In genomic region chr11:74748211-74749126, GRCh38 we compare ENCODE assay signal across 1 cellular context.
TF ChIP-seq lines count a peak whose summit lies in the region.

TSS of gene RNF169 (plus strand) at chr11:74748849. CDS start at chr11:74748881, 32 bp downstream.

TF ChIP-seq in HepG2, 621 proteins besides CTCF, POLR2A, EP300 and RAD21 (continued from another document and continues in another):
- TF ChIP-seq ARID5B (CRISPR knock-in tag; IDR thresholded peaks at IDR 0.05) (0 out of 2 replicates have a peak, but pooled peaks have one; percentile 12), ATF6 (CRISPR knock-in tag; conservative IDR thresholded peaks at IDR 0.05) (no peak), ARNTL (CRISPR knock-in tag; IDR thresholded peaks at IDR 0.05) (no peak), PRDM10 (CRISPR knock-in tag; IDR thresholded peaks at IDR 0.05; ENCODE audit: low read depth) (no peak), ZNF326 (CRISPR knock-in tag; IDR thresholded peaks at IDR 0.05; ENCODE audit: borderline replicate concordance) (no peak), ZNF431 (CRISPR knock-in tag; IDR thresholded peaks at IDR 0.05; ENCODE audit: borderline replicate concordance, low read depth) (no peak; the same call in 1 of the 2 replicates), CREB1 (IDR thresholded peaks at IDR 0.05) (0 out of 2 replicates have a peak, but pooled peaks have one; percentile 2), CREB1 (CRISPR knock-in tag; IDR thresholded peaks at IDR 0.05) (no peak), ZNF784 (CRISPR knock-in tag; IDR thresholded peaks at IDR 0.05; ENCODE audit: borderline replicate concordance) (no peak), ZNF414 (CRISPR knock-in tag; IDR thresholded peaks at IDR 0.05) (0 out of 2 replicates have a peak, but pooled peaks have one; percentile 42), THAP11 (CRISPR knock-in tag; IDR thresholded peaks at IDR 0.05) (no peak; the same call in 1 of the 2 replicates), REL (CRISPR knock-in tag; conservative IDR thresholded peaks at IDR 0.05) (no peak), TAF1 (CRISPR knock-in tag; IDR thresholded peaks at IDR 0.05) (peak; percentile 72), ZKSCAN1 (IDR thresholded peaks at IDR 0.05; ENCODE audit: low read length) (no peak), FOXO1 (CRISPR knock-in tag; IDR thresholded peaks at IDR 0.05) (0 out of 2 replicates have a peak, but pooled peaks have one; percentile 36), SOX13 (IDR thresholded peaks at IDR 0.05) (no peak), SOX13 (CRISPR knock-in tag; conservative IDR thresholded peaks at IDR 0.05 in 1 of 2, IDR thresholded peaks at IDR 0.05 in 1 of 2) (peak in 1 of 2 experiments; percentile 46; a peak in 2 of 4 replicates), TSC22D2 (CRISPR knock-in tag; IDR thresholded peaks at IDR 0.05; ENCODE audit: borderline replicate concordance) (no peak), NR2F6 (IDR thresholded peaks at IDR 0.05) (no peak), NR2F6 (CRISPR knock-in tag; IDR thresholded peaks at IDR 0.05) (no peak), ZNF790 (CRISPR knock-in tag; IDR thresholded peaks at IDR 0.05; ENCODE audit: borderline replicate concordance) (no peak), HNF1A (IDR thresholded peaks at IDR 0.05; ENCODE audit: low read depth) (no peak), HNF1A (CRISPR knock-in tag; IDR thresholded peaks at IDR 0.05; ENCODE audit: borderline replicate concordance) (no peak), NFYB (CRISPR knock-in tag; IDR thresholded peaks at IDR 0.05) (0 out of 2 replicates have a peak, but pooled peaks have one; percentile 27), ATF2 (CRISPR knock-in tag; IDR thresholded peaks at IDR 0.05) (no peak), IKZF4 (CRISPR knock-in tag; IDR thresholded peaks at IDR 0.05; ENCODE audit: borderline replicate concordance, low read depth, not compliant biosample characterization) (no peak), HNRNPLL (IDR thresholded peaks at IDR 0.05; ENCODE audit: low read depth, low read length, poor library complexity, severe bottlenecking) (peak; percentile 17), POGZ (CRISPR knock-in tag; IDR thresholded peaks at IDR 0.05) (peak; percentile 10; the same call in 1 of the 2 replicates), NBN (conservative IDR thresholded peaks at IDR 0.05) (no peak), ZNF564 (CRISPR knock-in tag; IDR thresholded peaks at IDR 0.05) (0 out of 2 replicates have a peak, but pooled peaks have one; percentile 21), ZNF607 (CRISPR knock-in tag; IDR thresholded peaks at IDR 0.05; ENCODE audit: borderline replicate concordance) (no peak), KLF16 (CRISPR knock-in tag; IDR thresholded peaks at IDR 0.05) (0 out of 4 replicates have a peak, but pooled peaks of 1 of the 2 experiments have one; percentile 11), ZFP1 (CRISPR knock-in tag; IDR thresholded peaks at IDR 0.05) (no peak), RFX5 (IDR thresholded peaks at IDR 0.05; ENCODE audit: low read depth, low read length) (peak; percentile 69; the same call in 1 of the 2 replicates), ZNF446 (CRISPR knock-in tag; IDR thresholded peaks at IDR 0.05) (no peak), AFF4 (CRISPR knock-in tag; IDR thresholded peaks at IDR 0.05) (no peak), ZBTB7A (CRISPR knock-in tag; IDR thresholded peaks at IDR 0.05) (no peak), GABPA (IDR thresholded peaks at IDR 0.05; ENCODE audit: low read depth, low read length) (no peak), GABPA (CRISPR knock-in tag; IDR thresholded peaks at IDR 0.05; ENCODE audit: low read depth) (0 out of 2 replicates have a peak, but pooled peaks have one; percentile 15), MTA3 (CRISPR knock-in tag; IDR thresholded peaks at IDR 0.05) (no peak), ZNF772 (CRISPR knock-in tag; IDR thresholded peaks at IDR 0.05) (peak; percentile 6; the same call in 1 of the 2 replicates), ETV5 (CRISPR knock-in tag; IDR thresholded peaks at IDR 0.05; ENCODE audit: borderline replicate concordance) (0 out of 2 replicates have a peak, but pooled peaks have one; percentile 26)
